31 cellular contexts compared by ENCODE assay signal in genomic region chr14:40989260-40989659, GRCh38.
"Had no signal": no experiment of that assay in that cellular context is flagged by ENCODE, and none has a peak within 500 bp of the region (broad histone marks: within the 10 kb centered on the region; RNA-seq: fewer than 3 reads in every experiment).

No MANE protein-coding gene starts in this region.

- FAIRE-seq: endometrium, endothelial cell of umbilical vein had no signal

- H3K36me3 ChIP-seq: adrenal gland, breast epithelium, cardiac muscle cell, colonic mucosa, esophagus squamous epithelium, gastroesophageal sphincter, heart right ventricle had no signal

- H2AFZ ChIP-seq: hepatocyte had no signal

- H3K27me3 ChIP-seq: adrenal gland, breast epithelium, cardiac muscle cell, colonic mucosa, esophagus squamous epithelium, gastroesophageal sphincter, heart right ventricle, hepatocyte had no signal

- H3K9me3 ChIP-seq: adrenal gland, breast epithelium, colonic mucosa, esophagus squamous epithelium, gastroesophageal sphincter had no signal

- ATAC-seq: activated CD4-positive, alpha-beta T cell treated with anti-CD3 and anti-CD28 coated beads for 36 hours; activated CD8-positive, alpha-beta memory T cell treated with anti-CD3 and anti-CD28 coated beads, Interleukin-2, amount 10 ng/mL, durations not matched to agents 7 days and 5 days; activated CD8-positive, alpha-beta T cell treated with anti-CD3 and anti-CD28 coated beads, Interleukin-2, amount 10 ng/mL, durations not matched to agents 7 days and 5 days; activated naive CD8-positive, alpha-beta T cell treated with anti-CD3 and anti-CD28 coated beads, Interleukin-2, amount 50 U/mL, for 24 hours; gastroesophageal sphincter; heart right ventricle had no signal

- H3K4me2 ChIP-seq: hepatocyte had no signal

- H3K4me1 ChIP-seq: adrenal gland, breast epithelium, colonic mucosa, esophagus squamous epithelium, gastroesophageal sphincter, heart right ventricle had no signal

- H3K27ac ChIP-seq: adrenal gland, breast epithelium, cardiac muscle cell, colonic mucosa, epithelial cell of prostate, esophagus squamous epithelium, gastroesophageal sphincter, heart right ventricle, hepatocyte had no signal

- H3K4me3 ChIP-seq: adrenal gland, breast epithelium, cardiac muscle cell, colonic mucosa, esophagus squamous epithelium, gastroesophageal sphincter, heart right ventricle, hepatocyte had no signal

- H3K79me2 ChIP-seq: hepatocyte had no signal

- DNase-seq: activated CD4-positive, alpha-beta memory T cell treated with anti-CD3 and anti-CD28 coated beads for 36 hours; activated CD4-positive, alpha-beta T cell treated with anti-CD3 and anti-CD28 coated beads for 36 hours; activated CD4-positive, alpha-beta T cell treated with anti-CD3 and anti-CD28 coated beads, Interleukin-2, amount 10 ng/mL, durations not matched to agents 24 days and 14 days; activated CD4-positive, CD25-positive, alpha-beta regulatory T cell; activated CD4-positive, CD25-positive, alpha-beta regulatory T cell treated with anti-CD3 and anti-CD28 coated beads, Interleukin-2, amount 50 U/mL, for 72 hours; activated CD8-positive, alpha-beta memory T cell treated with anti-CD3 and anti-CD28 coated beads, Interleukin-2, amount 10 ng/mL, durations not matched to agents 7 days and 5 days; activated CD8-positive, alpha-beta memory T cell treated with anti-CD3 and anti-CD28 coated beads, Interleukin-2, amount 50 U/mL, for 4 hours; activated CD8-positive, alpha-beta T cell treated with anti-CD3 and anti-CD28 coated beads, Interleukin-2, amount 10 ng/mL, durations not matched to agents 7 days and 5 days; activated effector memory CD4-positive, alpha-beta T cell treated with anti-CD3 and anti-CD28 coated beads, Interleukin-2, amount 50 U/mL, for 16 hours; activated naive CD4-positive, alpha-beta T cell treated with anti-CD3 and anti-CD28 coated beads for 36 hours; activated naive CD8-positive, alpha-beta T cell treated with anti-CD3 and anti-CD28 coated beads for 36 hours; activated naive CD8-positive, alpha-beta T cell treated with anti-CD3 and anti-CD28 coated beads, Interleukin-2, amount 50 U/mL, for 24 hours; activated T-cell treated with anti-CD3 and anti-CD28 coated beads, Interleukin-2, amount 50 U/mL, for 1 hour; activated T-cell treated with anti-CD3 and anti-CD28 coated beads, Interleukin-2, amount 50 U/mL, for 48 hours; adrenal gland; amygdala; aorta; central memory CD4-positive, alpha-beta T cell; cerebellar nuclear complex; colonic mucosa; effector CD8-positive, alpha-beta T cell; esophagus squamous epithelium; foreskin melanocyte; heart right ventricle had no signal
